ENCODE assay signal across 22 cellular contexts in genomic region chr11:93568726-93569125, GRCh38. TPM values are rescaled to one million over a fixed set of nuclear protein-coding genes. Genes with fewer than 3 reads are reported as not detected.
DNase-seq lines count a peak whose midpoint lies in the region; ATAC-seq, FAIRE-seq and TF ChIP-seq lines count a peak whose summit lies in the region.
"Had no signal": no experiment of that assay in that cellular context is flagged by ENCODE, and none has a peak within 500 bp of the region (broad histone marks: within the 10 kb centered on the region; RNA-seq: fewer than 3 reads in every experiment).

No MANE protein-coding gene starts in this region.

- in situ Hi-C loops in HepG2 (cut with HindIII; ENCODE audit: extremely low pct_ligation_motif_present, low pct_unique_long_range_greater_than_20kb) = no loop called here

- no peak overlapping the region for H2BK15ac ChIP-seq in mesenchymal stem cell (ENCODE audit: low read depth, poor library complexity, severe bottlenecking)

- ATAC-seq in HepG2 = no peak
- ATAC-seq in HG03520 (IDR thresholded peaks at IDR 0.05; ENCODE audit: unreplicated experiment) = no peak
- ATAC-seq: CD8-positive, alpha-beta T cell had no signal

- H3K27ac ChIP-seq in VCaP (peak overlapping the region; percentile 90), HepG2 (ENCODE audit: extremely low read length, insufficient read depth, low read length) (no peak overlapping the region), mesenchymal stem cell (ENCODE audit: low read length, poor library complexity, severe bottlenecking) (no peak overlapping the region), small intestine (ENCODE audit: low read depth in 1 of 2, low read length in 1 of 2) (no peak overlapping the region)
- H3K27ac ChIP-seq: BLaER1, C4-2B, GM23248 had no signal

- no peak overlapping the region for H3K4ac ChIP-seq in mesenchymal stem cell (ENCODE audit: low read depth in 1 of 2, low read length in 2 of 2)

- TF ChIP-seq CTCF in VCaP (conservative IDR thresholded peaks at IDR 0.05) = no peak
- no peak for TF ChIP-seq CTCF in HepG2 (CRISPR knock-in tag; IDR thresholded peaks at IDR 0.05)

- H3K9me3 ChIP-seq in HepG2 (ENCODE audit: low read length) = no peaks in the 10 kb centered on the region
- H3K9me3 ChIP-seq in mesenchymal stem cell (ENCODE audit: control insufficient read depth, low read length) = no peaks in the 10 kb centered on the region
- no peaks in the 10 kb centered on the region for H3K9me3 ChIP-seq in small intestine (ENCODE audit: control insufficient read depth, low read depth)
- H3K9me3 ChIP-seq: BLaER1, Caco-2 had no signal

- H3K4me1 ChIP-seq in HepG2 (ENCODE audit: insufficient read depth, low read length) = peaks cover 59% of the 10 kb centered on the region
- H3K4me1 ChIP-seq in mesenchymal stem cell (ENCODE audit: control insufficient read depth, insufficient read depth, low read depth, low read length) = peaks cover 6% of the 10 kb centered on the region
- peaks cover 0 to 5% of the 10 kb centered on the region in 2 donors for H3K4me1 ChIP-seq in small intestine (ENCODE audit: control insufficient read depth in 2 of 2, insufficient read depth in 1 of 2, low read depth in 1 of 2, low read length in 1 of 2)
- H3K4me1 ChIP-seq: BLaER1 had no signal

- H3K27me3 ChIP-seq in HepG2 (ENCODE audit: control insufficient read depth in 1 of 2, insufficient read depth in 2 of 2, low read length in 2 of 2) (peaks cover 0 to 1% of the 10 kb centered on the region in 2 experiments; a peak in 1 of 5 replicates), mesenchymal stem cell (ENCODE audit: control insufficient read depth in 1 of 2, insufficient read depth in 1 of 2, low read length in 2 of 2) (no peaks in the 10 kb centered on the region), small intestine (ENCODE audit: control insufficient read depth in 2 of 2, insufficient read depth in 2 of 2, low read length in 2 of 2) (no peaks in the 10 kb centered on the region)
- H3K27me3 ChIP-seq: BLaER1 had no signal

- no peak overlapping the region for H4K8ac ChIP-seq in mesenchymal stem cell (ENCODE audit: low read length)

- H2BK5ac ChIP-seq in mesenchymal stem cell (ENCODE audit: low read depth, low read length, poor library complexity, severe bottlenecking) = no peak overlapping the region

- no peak overlapping the region for H3K18ac ChIP-seq in mesenchymal stem cell (ENCODE audit: low read depth in 1 of 2, low read length in 2 of 2)

- H4K20me1 ChIP-seq in HepG2 (ENCODE audit: insufficient read depth, low read length) = no peaks in the 10 kb centered on the region
- H4K20me1 ChIP-seq: BLaER1 had no signal

- TF ChIP-seq RAD21 in HepG2 (CRISPR knock-in tag; IDR thresholded peaks at IDR 0.05) = no peak

- intact Hi-C loops in HepG2 (cut with micrococcal nuclease; ENCODE audit: unreplicated experiment) = no loop called here
- intact Hi-C loops in posterior vena cava (cut with DNase I) = no loop called here

- 23% methylated on average over 2 of the region's 2 CpGs for WGBS in HepG2 (ENCODE audit: low lambda C conversion rate)
- whole genome bisulfite sequencing in mesenchymal stem cell = 73% methylated on average over 2 of the region's 2 CpGs
- WGBS in small intestine, 3 donors = 57 to 78% (median 61%) methylated on average over 2 of the region's 2 CpGs

- H3K79me2 ChIP-seq in HepG2 (ENCODE audit: insufficient read depth, low read length) = no peaks in the 10 kb centered on the region

- DNase-seq in HepG2 (ENCODE audit: low spot score) (no peak), mesenchymal stem cell (no peak), small intestine (peak; percentile 88), kidney tubule cell (ENCODE audit: low spot score) (no peak), posterior vena cava (ENCODE audit: low spot score) (no peak)
- DNase-seq in stimulated activated naive CD4-positive, alpha-beta T cell (lab: John Stamatoyannopoulos, UW) = no peak
- DNase-seq: Caco-2; CD4-positive, CD25-positive, alpha-beta regulatory T cell; CD8-positive, alpha-beta T cell; DMS153; DND-41; GM23248; H7; HCEC 1CT had no signal

- H3K4me2 ChIP-seq in HepG2 (ENCODE audit: low read depth, low read length) = no peak overlapping the region
- no peak overlapping the region for H3K4me2 ChIP-seq in mesenchymal stem cell (ENCODE audit: low read length, poor library complexity, severe bottlenecking)
- H3K4me2 ChIP-seq: BLaER1 had no signal

- no peak for TF ChIP-seq EP300 in HepG2 (IDR thresholded peaks at IDR 0.05; ENCODE audit: low read depth in 2 of 2, low read length in 2 of 2)
- no peak for TF ChIP-seq EP300 in HepG2 (CRISPR knock-in tag; IDR thresholded peaks at IDR 0.05; ENCODE audit: borderline replicate concordance)

- H3K9ac ChIP-seq in HepG2 (ENCODE audit: insufficient read depth, low read depth, low read length) = no peak overlapping the region
- H3K9ac ChIP-seq in mesenchymal stem cell (ENCODE audit: low read length) = no peak overlapping the region
- H3K9ac ChIP-seq: BLaER1, GM23248 had no signal

- H3K4me3 ChIP-seq in HepG2 (replicated peaks in 1 of 3; ENCODE audit: insufficient read depth in 1 of 3, low read depth in 2 of 3, low read length in 3 of 3) = no peak overlapping the region
- H3K4me3 ChIP-seq in mesenchymal stem cell (ENCODE audit: insufficient read depth in 1 of 2, low read depth in 1 of 2, low read length in 2 of 2) = no peak overlapping the region
- H3K4me3 ChIP-seq in small intestine (ENCODE audit: low read depth in 1 of 2, low read length in 2 of 2) = no peak overlapping the region
- H3K4me3 ChIP-seq: BLaER1, GM23248 had no signal

- no TSS peak for BruUV-seq in HepG2 (replicated peaks; lab: Mats Ljungman, UMichigan)

- POLR2A ChIA-PET in HepG2 (lab: Yijun Ruan, JAX) = no interaction called here

- no peak overlapping the region for H4K91ac ChIP-seq in mesenchymal stem cell (ENCODE audit: low read length)

- no peak for FAIRE-seq in HepG2 (lab: Jason Lieb, UNC)
- no peak for FAIRE-seq in small intestine (lab: Jason Lieb, UNC)
- FAIRE-seq: A204.1, G401.6, GM12892, H1 had no signal

- H3K36me3 ChIP-seq in HepG2 (replicated peaks in 1 of 2; ENCODE audit: control insufficient read depth in 1 of 2, insufficient read depth in 2 of 2, low read length in 2 of 2) (no peaks in the 10 kb centered on the region), mesenchymal stem cell (ENCODE audit: control insufficient read depth in 1 of 2, insufficient read depth in 2 of 2, low read depth in 1 of 2, low read length in 2 of 2) (no peaks in the 10 kb centered on the region), small intestine (ENCODE audit: control insufficient read depth in 2 of 2, insufficient read depth in 2 of 2, low read length in 2 of 2) (no peaks in the 10 kb centered on the region)
- H3K36me3 ChIP-seq: BLaER1 had no signal

- H2AFZ ChIP-seq in HepG2 (ENCODE audit: low read length) (no peak overlapping the region), mesenchymal stem cell (ENCODE audit: low read depth, low read length) (no peak overlapping the region)
- H2AFZ ChIP-seq: GM23248 had no signal

- no peak overlapping the region for H3K14ac ChIP-seq in mesenchymal stem cell (ENCODE audit: low read length in 2 of 2)

- TF ChIP-seq POLR2A in HepG2 (IDR thresholded peaks at IDR 0.05; ENCODE audit: insufficient read depth in 1 of 2, low read depth in 2 of 2, low read length in 2 of 2) = no peak

- H3K23ac ChIP-seq in mesenchymal stem cell (ENCODE audit: low read length in 2 of 2) = no peak overlapping the region

- H3K79me1 ChIP-seq in mesenchymal stem cell (replicated peaks; ENCODE audit: low read length, poor library complexity, severe bottlenecking) = no peaks in the 10 kb centered on the region

- peak overlapping the region; percentile 58 for H2AK5ac ChIP-seq in mesenchymal stem cell (ENCODE audit: low read length, severe bottlenecking)

- CTCF ChIA-PET in HepG2 (lab: Yijun Ruan, JAX; ENCODE audit: low intra/inter-chr PET ratio, low total read pairs) = no interaction called here

- no peak overlapping the region for H2BK12ac ChIP-seq in mesenchymal stem cell (ENCODE audit: low read length in 2 of 2)

- H2BK120ac ChIP-seq in mesenchymal stem cell (ENCODE audit: low read depth, low read length) = no peak overlapping the region

TF ChIP-seq in HepG2, 621 proteins besides CTCF, POLR2A, EP300 and RAD21 (continues in another document):
- no peak for TF ChIP-seq CREB3 (CRISPR knock-in tag; IDR thresholded peaks at IDR 0.05)

RNA-seq across cellular contexts. Expression of gene SMCO4, which starts 25.5 kb away (rescaled TPM):
- total RNA-seq in HepG2 (2016; rRNA removed; fragmentation: Illumina TruSeq; extraction: Trizol) (26.8 and 28.5 TPM in 2 replicates), posterior vena cava (10 to 100 TPM; 11.6 to 11.7 TPM)
- total RNA-seq in HepG2 (2016; cell fraction: cytosol; rRNA removed; fragmentation: Illumina TruSeq; extraction: Trizol; ENCODE audit: low read depth) = 32.8 and 44.9 TPM in 2 replicates
- 24.0 and 27.8 TPM in 2 replicates for total RNA-seq in HepG2 (2016; cell fraction: insoluble cytoplasmic fraction; rRNA removed; fragmentation: Illumina TruSeq; extraction: Trizol)
- 39.9 and 58.1 TPM in 2 replicates for total RNA-seq in HepG2 (2016; cell fraction: membrane; rRNA removed; fragmentation: Illumina TruSeq; extraction: Trizol)
- 9.4 and 14.7 TPM in 2 replicates for total RNA-seq in HepG2 (2016; cell fraction: nucleus; rRNA removed; fragmentation: Illumina TruSeq; extraction: Trizol)
- polyA plus RNA-seq in HepG2 (2011; rRNA removed) (10.6 and 11.7 TPM in 2 replicates), small intestine (100 to 1,000 TPM in 2 of 3 donors, 10 to 100 TPM in 1; 51.0 to 207 (median 139) TPM)
- 8.0 and 8.3 TPM in 2 replicates for polyA plus RNA-seq in HepG2 (2011; cell fraction: cytosol; rRNA removed)
- polyA plus RNA-seq in HepG2 (2011; cell fraction: nucleus; rRNA removed) = 7.7 and 10.0 TPM in 2 replicates
- 19.1 and 21.9 TPM in 2 replicates for polyA plus RNA-seq in HepG2 (2012)
- 45.6 and 73.6 TPM in 2 replicates for polyA plus RNA-seq in HepG2 (2016; cell fraction: cytosol; fragmentation: Illumina TruSeq; extraction: Trizol; ENCODE audit: low read depth)
- 34.5 and 47.2 TPM in 2 replicates for polyA plus RNA-seq in HepG2 (2016; cell fraction: insoluble cytoplasmic fraction; fragmentation: Illumina TruSeq; extraction: Trizol; ENCODE audit: low read depth)
- 48.5 and 75.7 TPM in 2 replicates for polyA plus RNA-seq in HepG2 (2016; cell fraction: membrane; fragmentation: Illumina TruSeq; extraction: Trizol; ENCODE audit: low read depth)
- polyA plus RNA-seq in HepG2 (2016; cell fraction: nucleus; fragmentation: Illumina TruSeq; extraction: Trizol; ENCODE audit: insufficient read depth, low read depth) = 26.9 and 36.1 TPM in 2 replicates
- polyA minus RNA-seq in HepG2 (2011; rRNA and poly(A)+ RNA removed; ENCODE audit: low replicate concordance) = 1.9 and 16.7 TPM in 2 replicates
- 3.5 TPM in 1 of 2 replicates, not detected in the other for polyA minus RNA-seq in HepG2 (2011; cell fraction: cytosol; rRNA and poly(A)+ RNA removed)
- 2.2 and 6.6 TPM in 2 replicates for polyA minus RNA-seq in HepG2 (2011; cell fraction: nucleus; rRNA and poly(A)+ RNA removed)
- 8.1 TPM for polyA plus RNA-seq in mesenchymal stem cell (2013, experiment 1 of 2)
- 10.2 TPM for polyA plus RNA-seq in mesenchymal stem cell (2013, experiment 2 of 2)
